ENCODE assay signal across 8 cellular contexts in the genomic region with DNA sequence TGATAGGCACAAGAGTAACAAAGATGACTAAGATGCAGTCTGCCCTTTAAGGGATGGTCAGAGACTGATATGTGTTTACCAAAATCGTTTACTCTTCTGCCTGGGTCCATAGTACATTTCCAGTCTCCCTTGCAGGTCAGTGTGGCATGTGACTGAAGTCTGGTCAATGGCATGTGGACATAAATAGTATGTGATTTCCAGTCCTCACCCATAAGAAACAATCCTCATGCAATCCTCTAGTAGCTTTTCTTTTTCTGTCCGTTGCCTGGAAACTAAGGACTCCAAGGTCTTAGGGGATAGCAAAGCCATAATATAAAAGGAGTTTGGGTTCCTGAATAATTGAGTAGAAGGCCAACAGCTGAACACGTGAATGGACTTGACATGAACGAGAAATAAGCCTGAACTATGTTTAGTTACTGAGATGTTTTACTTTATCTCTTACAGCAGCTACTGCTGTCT. TPM values are rescaled to one million over a fixed set of nuclear protein-coding genes. Genes with fewer than 3 reads are reported as not detected.
A peak's percentile ranks its signal among the peaks of the same experiment; 100 is the strongest.
DNase-seq lines count a peak whose midpoint lies in the region; ATAC-seq lines count a peak whose summit lies in the region.

No MANE protein-coding gene starts in this region.

- H3K27me3 Mint-ChIP-seq in activated T-helper 17 cell treated with anti-CD3 and anti-CD28 coated beads, Interleukin-2, amount 50 U/mL, for 72 hours, result no peaks in the 10 kb centered on the region
- no peaks in the 10 kb centered on the region for H3K27me3 Mint-ChIP-seq in stimulated activated naive B cell treated with anti-CD40 and anti-IgM and Interleukin-4, amounts not matched to agents 10 μg/mL and 1 μg/mL and 100 μg/mL, for 72 hours

- H3K9ac ChIP-seq in iPS-15b (ENCODE audit: low read depth, low read length), result no peak overlapping the region

- H3K36me3 ChIP-seq in iPS-15b (ENCODE audit: control insufficient read depth, insufficient read depth, low read length), result no peaks in the 10 kb centered on the region

- H3K9me3 Mint-ChIP-seq in activated T-helper 17 cell treated with anti-CD3 and anti-CD28 coated beads, Interleukin-2, amount 50 U/mL, for 72 hours, result no peaks in the 10 kb centered on the region
- H3K9me3 Mint-ChIP-seq in stimulated activated naive B cell treated with anti-CD40 and anti-IgM and Interleukin-4, amounts not matched to agents 10 μg/mL and 1 μg/mL and 100 μg/mL, for 72 hours, result no peaks in the 10 kb centered on the region

- ATAC-seq in HG03354 (IDR thresholded peaks at IDR 0.05; ENCODE audit: poor library complexity, severe bottlenecking, unreplicated experiment), result peak; percentile 1
- ATAC-seq in activated T-helper 17 cell treated with anti-CD3 and anti-CD28 coated beads, Interleukin-2, amount 50 U/mL, for 72 hours (replicated peaks), result no peak
- no peak for ATAC-seq in stimulated activated naive B cell treated with anti-CD40 and anti-IgM and Interleukin-4, amounts not matched to agents 10 μg/mL and 1 μg/mL and 100 μg/mL, for 72 hours (replicated peaks)
- no peak for ATAC-seq in HG03108 (IDR thresholded peaks at IDR 0.05; ENCODE audit: unreplicated experiment)

- H3K4me1 ChIP-seq in iPS-15b (ENCODE audit: control insufficient read depth, insufficient read depth, low read length), result peaks cover 4% of the 10 kb centered on the region

- H3K4me3 ChIP-seq in iPS-15b (ENCODE audit: low read depth, low read length), result peak overlapping the region; percentile 61

- no peaks in the 10 kb centered on the region for H3K9me3 ChIP-seq in iPS-15b (ENCODE audit: control insufficient read depth, insufficient read depth, low read length)

- H3K27ac Mint-ChIP-seq in activated T-helper 17 cell treated with anti-CD3 and anti-CD28 coated beads, Interleukin-2, amount 50 U/mL, for 72 hours, result peak overlapping the region; percentile 95
- H3K27ac Mint-ChIP-seq in stimulated activated naive B cell treated with anti-CD40 and anti-IgM and Interleukin-4, amounts not matched to agents 10 μg/mL and 1 μg/mL and 100 μg/mL, for 72 hours, result peak overlapping the region; percentile 94

- peaks cover 43% of the 10 kb centered on the region for H3K36me3 Mint-ChIP-seq in activated T-helper 17 cell treated with anti-CD3 and anti-CD28 coated beads, Interleukin-2, amount 50 U/mL, for 72 hours (ENCODE audit: low read depth)
- peaks cover 9 to 20% of the 10 kb centered on the region in 2 donors for H3K36me3 Mint-ChIP-seq in stimulated activated naive B cell treated with anti-CD40 and anti-IgM and Interleukin-4, amounts not matched to agents 10 μg/mL and 1 μg/mL and 100 μg/mL, for 72 hours

- DNase-seq in SIG-M5 treated with dmso at 0.1 percent for 504 hours (lab: John Stamatoyannopoulos, UW; ENCODE audit: unreplicated experiment), result peak; percentile 18
- DNase-seq in SIG-M5 (lab: John Stamatoyannopoulos, UW), result no peak
- DNase-seq in stimulated activated naive B cell treated with anti-CD40 and anti-IgM and Interleukin-4, amounts not matched to agents 10 μg/mL and 1 μg/mL and 100 μg/mL, for 72 hours, result no peak
- no peak for DNase-seq in kidney glomerular epithelial cell (lab: John Stamatoyannopoulos, UW)

- peaks cover 33% of the 10 kb centered on the region for H3K27me3 ChIP-seq in iPS-15b (ENCODE audit: control insufficient read depth, insufficient read depth, low read length)

- peaks cover 12% of the 10 kb centered on the region for H3K4me1 Mint-ChIP-seq in activated T-helper 17 cell treated with anti-CD3 and anti-CD28 coated beads, Interleukin-2, amount 50 U/mL, for 72 hours
- H3K4me1 Mint-ChIP-seq in stimulated activated naive B cell treated with anti-CD40 and anti-IgM and Interleukin-4, amounts not matched to agents 10 μg/mL and 1 μg/mL and 100 μg/mL, for 72 hours, result peaks cover 16 to 28% of the 10 kb centered on the region in 2 donors

- peak overlapping the region; percentile 89 for H3K4me3 Mint-ChIP-seq in activated T-helper 17 cell treated with anti-CD3 and anti-CD28 coated beads, Interleukin-2, amount 50 U/mL, for 72 hours
- H3K4me3 Mint-ChIP-seq in stimulated activated naive B cell treated with anti-CD40 and anti-IgM and Interleukin-4, amounts not matched to agents 10 μg/mL and 1 μg/mL and 100 μg/mL, for 72 hours, result peak overlapping the region; percentile 85 to 96

RNA-seq across cellular contexts. Expression of a gene that starts 1.1 kb away (rescaled TPM):
- total RNA-seq in activated T-helper 17 cell treated with anti-CD3 and anti-CD28 coated beads, Interleukin-2, amount 50 U/mL, for 72 hours, result 10 to 100 TPM; 26.0 to 36.5 TPM

RNA-seq across cellular contexts. Expression of a gene that starts 24.2 kb away (rescaled TPM):
- 10 to 100 TPM; 11.4 to 12.6 TPM for total RNA-seq in activated T-helper 17 cell treated with anti-CD3 and anti-CD28 coated beads, Interleukin-2, amount 50 U/mL, for 72 hours

RNA-seq across cellular contexts. Expression of a gene that starts 56.0 kb away (rescaled TPM):
- total RNA-seq in activated T-helper 17 cell treated with anti-CD3 and anti-CD28 coated beads, Interleukin-2, amount 50 U/mL, for 72 hours, result 1 to 10 TPM; 1.1 to 2.6 TPM
